In the genomic region with DNA sequence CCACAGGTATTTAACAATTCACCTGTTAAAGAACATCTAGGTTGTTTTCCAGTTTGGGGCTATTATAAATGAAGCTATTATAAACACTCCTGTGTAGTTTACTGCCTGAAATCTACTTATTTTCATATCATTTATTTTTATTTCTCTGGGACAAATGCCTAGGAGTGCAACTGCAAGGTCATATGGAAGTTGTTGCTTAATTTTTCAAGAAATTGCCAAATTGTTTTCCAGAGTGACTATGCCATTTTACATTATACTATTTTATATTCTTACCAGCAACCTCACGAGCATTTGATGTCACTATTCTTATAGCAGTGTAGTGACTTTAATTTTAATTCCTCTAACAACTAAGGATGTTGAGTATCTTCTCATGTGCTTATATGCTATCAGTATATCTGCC, we compare ENCODE assay signal across 34 cellular contexts.
"Had no signal": no experiment of that assay in that cellular context is flagged by ENCODE, and none has a peak within 500 bp of the region (broad histone marks: within the 10 kb centered on the region; RNA-seq: fewer than 3 reads in every experiment).

No MANE protein-coding gene starts in this region.

- DNase-seq: activated CD4-positive, alpha-beta T cell treated with anti-CD3 and anti-CD28 coated beads for 48 hours; activated CD4-positive, alpha-beta T cell treated with anti-CD3 and anti-CD28 coated beads, Interleukin-2, amount 50 U/mL, for 48 hours; activated CD8-positive, alpha-beta memory T cell treated with anti-CD3 and anti-CD28 coated beads for 24 hours; activated effector memory CD4-positive, alpha-beta T cell treated with Interleukin-2 at 50 U/mL for 16 hours; activated naive CD4-positive, alpha-beta T cell treated with anti-CD3 and anti-CD28 coated beads for 36 hours; activated naive CD8-positive, alpha-beta T cell treated with anti-CD3 and anti-CD28 coated beads, Interleukin-2, amount 10 ng/mL, durations not matched to agents 7 days and 5 days; amniotic stem cell; brain microvascular endothelial cell; central memory CD4-positive, alpha-beta T cell; endodermal cell; foreskin fibroblast; heart left ventricle; hypothalamus; immature natural killer cell; left lung; lower lobe of right lung; mesenchymal stem cell; natural killer cell; occipital lobe; stimulated activated CD4-positive, alpha-beta T cell treated with anti-CD3 and anti-CD28 coated beads, Interleukin-15, amount 100 ng/mL, for 24 hours; stimulated activated CD4-positive, alpha-beta T cell treated with anti-CD3 and anti-CD28 coated beads, Interleukin-2, amount 100 ng/mL, for 24 hours; stimulated activated naive CD4-positive, alpha-beta T cell; T-helper 17 cell; T1000; tibial artery; WERI-Rb-1 had no signal

- H3K27ac Mint-ChIP-seq: activated naive CD4-positive, alpha-beta T cell treated with anti-CD3 and anti-CD28 coated beads for 36 hours; activated naive CD8-positive, alpha-beta T cell treated with anti-CD3 and anti-CD28 coated beads, Interleukin-2, amount 10 ng/mL, durations not matched to agents 7 days and 5 days; dendritic cell treated with granulocyte-macrophage colony-stimulating factor and Interleukin-4, amounts not matched to agents 40 ng/mL and 50 ng/mL, for 4 days; endodermal cell; immature natural killer cell; natural killer cell; neural progenitor cell; T-helper 17 cell had no signal

- H3K79me2 ChIP-seq: parathyroid adenoma had no signal

- H3K4me1 ChIP-seq: esophagus muscularis mucosa, heart left ventricle, left lung, lower lobe of right lung, parathyroid adenoma, right atrium auricular region, suprapubic skin, tibial artery had no signal

- H2AFZ ChIP-seq: neural progenitor cell, parathyroid adenoma had no signal

- H3K9me3 ChIP-seq: esophagus muscularis mucosa, heart left ventricle, left lung, lower lobe of right lung, right atrium auricular region, suprapubic skin, tibial artery had no signal

- H3K27me3 Mint-ChIP-seq: activated naive CD8-positive, alpha-beta T cell treated with anti-CD3 and anti-CD28 coated beads, Interleukin-2, amount 10 ng/mL, durations not matched to agents 7 days and 5 days; dendritic cell treated with granulocyte-macrophage colony-stimulating factor and Interleukin-4, amounts not matched to agents 40 ng/mL and 50 ng/mL, for 4 days; T-helper 17 cell had no signal

- FAIRE-seq: astrocyte had no signal

- H3K4me1 Mint-ChIP-seq: immature natural killer cell, natural killer cell, T-helper 17 cell had no signal

- H3K36me3 ChIP-seq: brain microvascular endothelial cell, esophagus muscularis mucosa, heart left ventricle, left lung, lower lobe of right lung, neural progenitor cell, right atrium auricular region, suprapubic skin, tibial artery, WERI-Rb-1 had no signal

- H3K4me3 ChIP-seq: esophagus muscularis mucosa, heart left ventricle, left lung, lower lobe of right lung, neural progenitor cell, right atrium auricular region, suprapubic skin, tibial artery had no signal

- H3K9me3 Mint-ChIP-seq: activated naive CD8-positive, alpha-beta T cell treated with anti-CD3 and anti-CD28 coated beads, Interleukin-2, amount 10 ng/mL, durations not matched to agents 7 days and 5 days; dendritic cell treated with granulocyte-macrophage colony-stimulating factor and Interleukin-4, amounts not matched to agents 40 ng/mL and 50 ng/mL, for 4 days; endodermal cell; immature natural killer cell; natural killer cell; neural progenitor cell had no signal

- H3K36me3 Mint-ChIP-seq: activated naive CD8-positive, alpha-beta T cell treated with anti-CD3 and anti-CD28 coated beads, Interleukin-2, amount 10 ng/mL, durations not matched to agents 7 days and 5 days; immature natural killer cell; natural killer cell; neural progenitor cell had no signal

- H3K4me3 Mint-ChIP-seq: activated naive CD4-positive, alpha-beta T cell treated with anti-CD3 and anti-CD28 coated beads for 36 hours; activated naive CD8-positive, alpha-beta T cell treated with anti-CD3 and anti-CD28 coated beads, Interleukin-2, amount 10 ng/mL, durations not matched to agents 7 days and 5 days; dendritic cell treated with granulocyte-macrophage colony-stimulating factor and Interleukin-4, amounts not matched to agents 40 ng/mL and 50 ng/mL, for 4 days; endodermal cell; immature natural killer cell; natural killer cell; neural progenitor cell; T-helper 17 cell had no signal

- ATAC-seq: activated CD4-positive, CD25-positive, alpha-beta regulatory T cell treated with anti-CD3 and anti-CD28 coated beads, Interleukin-2, amount 50 U/mL, for 24 hours; heart left ventricle; left lung; lower lobe of right lung; natural killer cell; T-helper 17 cell had no signal

- H3K4me2 ChIP-seq: neural progenitor cell had no signal

- H3K27ac ChIP-seq: brain microvascular endothelial cell, esophagus muscularis mucosa, heart left ventricle, left lung, lower lobe of right lung, neural progenitor cell, parathyroid adenoma, right atrium auricular region, suprapubic skin, tibial artery, WERI-Rb-1 had no signal

- H3K27me3 ChIP-seq: brain microvascular endothelial cell, esophagus muscularis mucosa, heart left ventricle, left lung, neural progenitor cell, right atrium auricular region, suprapubic skin, tibial artery had no signal

- H3K9ac ChIP-seq: neural progenitor cell, parathyroid adenoma had no signal
